ENCODE assay signal across 1 cellular context in the genomic region with DNA sequence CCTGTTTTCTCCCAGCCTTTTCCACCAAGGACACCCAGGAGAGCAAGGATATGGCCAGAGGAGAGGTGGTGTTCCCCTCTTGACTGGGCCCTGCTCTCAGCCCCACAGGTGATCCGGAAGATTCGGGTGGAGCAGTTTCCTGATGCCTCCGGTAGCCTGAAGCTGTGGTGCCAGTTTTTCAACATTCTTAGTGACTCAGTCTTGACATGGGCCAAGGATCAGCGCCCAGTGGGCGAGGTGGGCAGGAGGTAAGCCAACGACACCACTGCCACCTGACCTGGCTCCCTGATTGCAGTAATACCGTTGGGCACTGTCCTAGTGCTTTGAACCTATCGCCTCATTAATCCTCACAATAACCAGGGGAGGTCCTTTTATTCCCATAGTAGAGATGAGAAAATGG.
TF ChIP-seq lines count a peak whose summit lies in the region.

No MANE protein-coding gene starts in this region.

TF ChIP-seq in HepG2, 621 proteins besides CTCF, POLR2A, EP300 and RAD21:
- TF ChIP-seq KMT2A (CRISPR knock-in tag; IDR thresholded peaks at IDR 0.05) = no peak
- TF ChIP-seq DNMT1 (CRISPR knock-in tag; IDR thresholded peaks at IDR 0.05) = no peak
- no peak for TF ChIP-seq HES4 (CRISPR knock-in tag; IDR thresholded peaks at IDR 0.05; ENCODE audit: borderline replicate concordance)
- TF ChIP-seq MTA1 (CRISPR knock-in tag; IDR thresholded peaks at IDR 0.05; ENCODE audit: borderline replicate concordance) = no peak
- TF ChIP-seq ZNF674 (CRISPR knock-in tag; IDR thresholded peaks at IDR 0.05; ENCODE audit: low read depth) = no peak
- TF ChIP-seq ZNF891 (CRISPR knock-in tag; IDR thresholded peaks at IDR 0.05) = no peak
- TF ChIP-seq TMF1 (CRISPR knock-in tag; IDR thresholded peaks at IDR 0.05; ENCODE audit: low read depth) = no peak
- no peak for TF ChIP-seq DBP (CRISPR knock-in tag; IDR thresholded peaks at IDR 0.05; ENCODE audit: not compliant biosample characterization)
TF ChIP-seq in HepG2: peak in this region for 0.
